Comparison of ENCODE assay signal across 12 cellular contexts in the genomic region with DNA sequence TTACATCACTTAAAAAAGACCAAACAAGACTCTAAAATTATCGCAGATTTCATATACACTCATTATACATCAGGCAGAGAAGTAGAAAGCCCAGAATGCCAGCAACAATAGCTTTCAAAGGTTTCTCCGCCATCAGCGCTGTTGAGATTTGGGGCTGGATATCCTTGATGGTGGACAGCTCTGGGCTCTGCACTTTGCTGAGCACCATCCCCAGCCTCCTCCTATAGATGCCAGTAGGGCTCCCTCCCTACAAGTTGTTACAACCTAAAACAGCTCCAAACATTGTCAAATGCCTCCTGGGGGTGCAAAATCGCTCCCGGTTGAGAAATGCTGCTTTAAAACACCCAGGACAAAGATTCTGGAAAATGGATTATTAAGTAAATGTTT.
DNase-seq lines count a peak whose midpoint lies in the region; ATAC-seq and TF ChIP-seq lines count a peak whose summit lies in the region.
"Had no signal": no experiment of that assay in that cellular context is flagged by ENCODE, and none has a peak within 500 bp of the region (broad histone marks: within the 10 kb centered on the region; RNA-seq: fewer than 3 reads in every experiment).

No MANE protein-coding gene starts in this region.

- H3K4me1 Mint-ChIP-seq in chondrocyte (ENCODE audit: low read depth) (peaks cover 94% of the 10 kb centered on the region), nephron (peaks cover 34% of the 10 kb centered on the region)

- intact Hi-C loops in heart left ventricle (cut with DNase I) (loop anchor here in 4 of 10 donors (5.0 to 10.0 kb wide), 3 partner anchors 38 to 65 kb away; no protein-coding TSS in a partner anchor), Right ventricle myocardium superior (cut with DNase I) (no loop called here), transverse colon (cut with DNase I; ENCODE audit: low total_unique reads) (no loop called here)

- peak overlapping the region in 11 of 12 donors; percentile 40 to 88 (median 70) for H3K27ac ChIP-seq in heart left ventricle
- peak overlapping the region; percentile 75 to 86 (median 84) for H3K27ac ChIP-seq in transverse colon

- 68 to 83% (median 79%) methylated on average over 5 of the region's 5 CpGs for WGBS in heart left ventricle, 4 donors
- WGBS in transverse colon (ENCODE audit: low coverage in 1 of 2), 2 donors, result 72 to 83% methylated on average over 3 to 5 of the region's 5 CpGs

- TF ChIP-seq EP300 in transverse colon (IDR thresholded peaks at IDR 0.05; ENCODE audit: low read depth), result no peak

- TF ChIP-seq CTCF in heart left ventricle (IDR thresholded peaks at IDR 0.05), result no peak
- no peak for TF ChIP-seq CTCF in chondrocyte (IDR thresholded peaks at IDR 0.05)
- TF ChIP-seq CTCF in nephron (IDR thresholded peaks at IDR 0.05; ENCODE audit: unreplicated experiment in 3 of 3), result no peak
- TF ChIP-seq CTCF in transverse colon (IDR thresholded peaks at IDR 0.05), result no peak

- DNase-seq in heart left ventricle (no peak), Right ventricle myocardium superior (no peak), chondrocyte (ENCODE audit: low spot score) (no peak), transverse colon (no peak), HuH-7.5 (ENCODE audit: low spot score) (no peak)
- no peak for DNase-seq in stimulated activated CD4-positive, alpha-beta T cell treated with anti-CD3 and anti-CD28 coated beads, Interleukin-15, amount 100 ng/mL, for 24 hours
- DNase-seq: NCI-H1048, NCI-H2171 treated with DMSO at 0.1 percent for 48 hours, upper lobe of left lung had no signal

- no peaks in the 10 kb centered on the region for H3K36me3 ChIP-seq in heart left ventricle
- H3K36me3 ChIP-seq in transverse colon, result no peaks in the 10 kb centered on the region
- H3K36me3 ChIP-seq: upper lobe of left lung had no signal

- no peak overlapping the region for H3K4me3 Mint-ChIP-seq in chondrocyte (ENCODE audit: unreplicated experiment)
- no peak overlapping the region for H3K4me3 Mint-ChIP-seq in nephron
- H3K4me3 Mint-ChIP-seq: activated T-cell treated with anti-CD3 and anti-CD28 coated beads, Interleukin-2, amount 50 U/mL, for 4 hours had no signal

- H3K27me3 ChIP-seq in heart left ventricle (no peaks in the 10 kb centered on the region), transverse colon (no peaks in the 10 kb centered on the region)
- H3K27me3 ChIP-seq: upper lobe of left lung had no signal

- H3K27ac Mint-ChIP-seq in chondrocyte (ENCODE audit: unreplicated experiment), result peak overlapping the region; percentile 98
- peak overlapping the region in 2 of 3 experiments; percentile 75 to 83 for H3K27ac Mint-ChIP-seq in nephron

- H3K4me1 ChIP-seq in heart left ventricle (peaks cover 0 to 62% (median 16%) of the 10 kb centered on the region in 12 donors), transverse colon (peaks cover 8 to 45% (median 11%) of the 10 kb centered on the region in 4 donors)

- H3K36me3 Mint-ChIP-seq in chondrocyte (ENCODE audit: low read depth) (peaks cover 7% of the 10 kb centered on the region), nephron (ENCODE audit: low read depth) (no peaks in the 10 kb centered on the region)

- no peak for TF ChIP-seq POLR2A in heart left ventricle (IDR thresholded peaks at IDR 0.05)
- no peak for TF ChIP-seq POLR2A in transverse colon (IDR thresholded peaks at IDR 0.05)

- H3K4me3 ChIP-seq in heart left ventricle (no peak overlapping the region), transverse colon (no peak overlapping the region)
- H3K4me3 ChIP-seq: upper lobe of left lung had no signal

- ATAC-seq in heart left ventricle (no peak), Right ventricle myocardium superior (ENCODE audit: poor library complexity) (no peak), HG03565 (IDR thresholded peaks at IDR 0.05; ENCODE audit: unreplicated experiment) (no peak)

- H3K9me3 ChIP-seq in heart left ventricle, result no peaks in the 10 kb centered on the region
- H3K9me3 ChIP-seq in transverse colon, result no peaks in the 10 kb centered on the region
- H3K9me3 ChIP-seq: upper lobe of left lung had no signal

- no peaks in the 10 kb centered on the region for H3K27me3 Mint-ChIP-seq in chondrocyte (ENCODE audit: low read depth)
- H3K27me3 Mint-ChIP-seq in nephron (ENCODE audit: low read depth), result no peaks in the 10 kb centered on the region

- H3K9me3 Mint-ChIP-seq in chondrocyte (ENCODE audit: low read depth), result no peaks in the 10 kb centered on the region
- H3K9me3 Mint-ChIP-seq in nephron, result no peaks in the 10 kb centered on the region
- H3K9me3 Mint-ChIP-seq: activated T-cell treated with anti-CD3 and anti-CD28 coated beads, Interleukin-2, amount 50 U/mL, for 4 hours had no signal

- in situ Hi-C loops in transverse colon (cut with MboI; ENCODE audit: low pct_ligation_motif_present in 1 of 4, low pct_unique_long_range_greater_than_20kb in 1 of 4, low sequenced_read_pairs in 3 of 4), result no loop called here
